11 cellular contexts compared by ENCODE assay signal in the genomic region with DNA sequence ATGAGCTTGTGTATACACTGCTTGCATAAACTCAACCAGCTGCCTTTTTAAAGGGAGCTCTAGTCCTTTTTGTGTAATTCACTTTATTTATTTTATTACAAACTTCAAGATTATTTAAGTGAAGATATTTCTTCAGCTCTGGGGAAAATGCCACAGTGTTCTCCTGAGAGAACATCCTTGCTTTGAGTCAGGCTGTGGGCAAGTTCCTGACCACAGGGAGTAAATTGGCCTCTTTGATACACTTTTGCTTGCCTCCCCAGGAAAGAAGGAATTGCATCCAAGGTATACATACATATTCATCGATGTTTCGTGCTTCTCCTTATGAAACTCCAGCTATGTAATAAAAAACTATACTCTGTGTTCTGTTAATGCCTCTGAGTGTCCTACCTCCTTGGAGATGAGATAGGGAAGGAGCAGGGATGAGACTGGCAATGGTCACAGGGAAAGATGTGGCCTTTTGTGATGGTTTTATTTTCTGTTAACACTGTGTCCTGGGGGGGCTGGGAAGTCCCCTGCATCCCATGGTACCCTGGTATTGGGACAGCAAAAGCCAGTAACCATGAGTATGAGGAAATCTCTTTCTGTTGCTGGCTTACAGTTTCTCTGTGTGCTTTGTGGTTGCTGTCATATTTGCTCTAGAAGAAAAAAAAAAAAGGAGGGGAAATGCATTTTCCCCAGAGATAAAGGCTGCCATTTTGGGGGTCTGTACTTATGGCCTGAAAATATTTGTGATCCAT. TPM values are rescaled to one million over a fixed set of nuclear protein-coding genes. Genes with fewer than 3 reads are reported as not detected.
A peak's percentile ranks its signal among the peaks of the same experiment; 100 is the strongest.
DNase-seq lines count a peak whose midpoint lies in the region; ATAC-seq and TF ChIP-seq lines count a peak whose summit lies in the region.
"Had no signal": no experiment of that assay in that cellular context is flagged by ENCODE, and none has a peak within 500 bp of the region (broad histone marks: within the 10 kb centered on the region; RNA-seq: fewer than 3 reads in every experiment).

No MANE protein-coding gene starts in this region.

- H3K36me3 Mint-ChIP-seq in activated CD8-positive, alpha-beta memory T cell treated with anti-CD3 and anti-CD28 coated beads, Interleukin-2, amount 10 ng/mL, durations not matched to agents 7 days and 5 days, result peaks cover 79% of the 10 kb centered on the region
- peaks cover 18% of the 10 kb centered on the region for H3K36me3 Mint-ChIP-seq in chondrocyte (ENCODE audit: low read depth)

- no peaks in the 10 kb centered on the region for H3K27me3 Mint-ChIP-seq in activated CD8-positive, alpha-beta memory T cell treated with anti-CD3 and anti-CD28 coated beads, Interleukin-2, amount 10 ng/mL, durations not matched to agents 7 days and 5 days
- H3K27me3 Mint-ChIP-seq in chondrocyte (ENCODE audit: low read depth), result no peaks in the 10 kb centered on the region

- POLR2A ChIA-PET in HEK293T (lab: Yijun Ruan, JAX) (interaction anchor here (1.3 kb wide), 1 partner anchor 11 kb away, joined by 3 read pairs; no protein-coding TSS in a partner anchor), RWPE1 (lab: Yijun Ruan, JAX; ENCODE audit: low non-redundant PET) (no interaction called here)

- TF ChIP-seq CTCF in chondrocyte (IDR thresholded peaks at IDR 0.05), result no peak
- TF ChIP-seq CTCF in RWPE1 (conservative IDR thresholded peaks at IDR 0.05; ENCODE audit: low read depth), result no peak

- H3K4me1 Mint-ChIP-seq in activated CD8-positive, alpha-beta memory T cell treated with anti-CD3 and anti-CD28 coated beads, Interleukin-2, amount 10 ng/mL, durations not matched to agents 7 days and 5 days, result peaks cover 62% of the 10 kb centered on the region
- peaks cover 19% of the 10 kb centered on the region for H3K4me1 Mint-ChIP-seq in chondrocyte (ENCODE audit: low read depth)

- peak overlapping the region; percentile 83 for H3K27ac Mint-ChIP-seq in activated CD8-positive, alpha-beta memory T cell treated with anti-CD3 and anti-CD28 coated beads, Interleukin-2, amount 10 ng/mL, durations not matched to agents 7 days and 5 days
- H3K27ac Mint-ChIP-seq in chondrocyte (ENCODE audit: unreplicated experiment), result peak overlapping the region; percentile 59

- H3K27ac ChIP-seq in RWPE1, result no peak overlapping the region
- H3K27ac ChIP-seq: colonic mucosa had no signal

- DNase-seq in activated CD8-positive, alpha-beta memory T cell treated with anti-CD3 and anti-CD28 coated beads, Interleukin-2, amount 10 ng/mL, durations not matched to agents 7 days and 5 days, result no peak
- no peak for DNase-seq in activated CD8-positive, alpha-beta memory T cell treated with anti-CD3 and anti-CD28 coated beads, Interleukin-2, amount 50 U/mL, for 48 hours
- DNase-seq in SKM-1 treated with dmso at 0.1 percent for 144 hours (lab: John Stamatoyannopoulos, UW; ENCODE audit: unreplicated experiment) (peak; percentile 63), chondrocyte (ENCODE audit: low spot score) (no peak), stromal cell of bone marrow (ENCODE audit: low read depth) (peak; percentile 83), HEK293T (ENCODE audit: extremely low spot score) (no peak), RWPE1 (ENCODE audit: low spot score) (no peak)
- DNase-seq: ACHN, colonic mucosa, NCI-H510A had no signal

- H3K4me3 Mint-ChIP-seq in activated CD8-positive, alpha-beta memory T cell treated with anti-CD3 and anti-CD28 coated beads, Interleukin-2, amount 10 ng/mL, durations not matched to agents 7 days and 5 days, result no peak overlapping the region
- no peak overlapping the region for H3K4me3 Mint-ChIP-seq in chondrocyte (ENCODE audit: unreplicated experiment)

- CTCF ChIA-PET in activated CD8-positive, alpha-beta memory T cell treated with anti-CD3 and anti-CD28 coated beads, Interleukin-2, amount 10 ng/mL, durations not matched to agents 7 days and 5 days (lab: Charles Lee), result interaction anchor here (0.7 to 5.9 kb wide), 12 partner anchors 13 to 178 kb away, joined by 3 to 70 read pairs (median 8); a partner anchor contains a TSS
- CTCF ChIA-PET in HEK293T (lab: Yijun Ruan, JAX) (no interaction called here), RWPE1 (lab: Yijun Ruan, JAX) (interaction anchor here (0.6 kb wide), 1 partner anchor 171 kb away, joined by 4 read pairs; no protein-coding TSS in a partner anchor)

- peaks cover 9% of the 10 kb centered on the region for H3K9me3 Mint-ChIP-seq in activated CD8-positive, alpha-beta memory T cell treated with anti-CD3 and anti-CD28 coated beads, Interleukin-2, amount 10 ng/mL, durations not matched to agents 7 days and 5 days (ENCODE audit: low read depth)
- peaks cover 15% of the 10 kb centered on the region for H3K9me3 Mint-ChIP-seq in chondrocyte (ENCODE audit: low read depth)

- ATAC-seq in activated CD8-positive, alpha-beta memory T cell treated with anti-CD3 and anti-CD28 coated beads, Interleukin-2, amount 10 ng/mL, durations not matched to agents 7 days and 5 days, result peak; percentile 30
- ATAC-seq in HG03097 (IDR thresholded peaks at IDR 0.05; ENCODE audit: low FRiP score, unreplicated experiment), result no peak

TF ChIP-seq in HEK293T, 16 proteins besides CTCF, POLR2A, EP300 and RAD21:
- TF ChIP-seq BHLHE40 (IDR thresholded peaks at IDR 0.05; ENCODE audit: borderline replicate concordance) (no peak), L3MBTL2 (conservative IDR thresholded peaks at IDR 0.05) (no peak), FOXA1 (IDR thresholded peaks at IDR 0.05) (no peak), SUZ12 (IDR thresholded peaks at IDR 0.05) (no peak), ELF4 (IDR thresholded peaks at IDR 0.05) (no peak), CTBP1 (IDR thresholded peaks at IDR 0.05; ENCODE audit: borderline replicate concordance) (no peak), FOXM1 (IDR thresholded peaks at IDR 0.05; ENCODE audit: borderline replicate concordance) (no peak), SP1 (IDR thresholded peaks at IDR 0.05) (no peak), LEF1 (IDR thresholded peaks at IDR 0.05; ENCODE audit: borderline replicate concordance) (no peak), TARDBP (IDR thresholded peaks at IDR 0.05) (no peak), ZNF384 (IDR thresholded peaks at IDR 0.05) (no peak), NFRKB (IDR thresholded peaks at IDR 0.05) (no peak), ARNT (IDR thresholded peaks at IDR 0.05) (no peak), HDGF (IDR thresholded peaks at IDR 0.05; ENCODE audit: borderline replicate concordance) (no peak), FOXK2 (IDR thresholded peaks at IDR 0.05) (no peak)
- TF ChIP-seq, protein P1, sequence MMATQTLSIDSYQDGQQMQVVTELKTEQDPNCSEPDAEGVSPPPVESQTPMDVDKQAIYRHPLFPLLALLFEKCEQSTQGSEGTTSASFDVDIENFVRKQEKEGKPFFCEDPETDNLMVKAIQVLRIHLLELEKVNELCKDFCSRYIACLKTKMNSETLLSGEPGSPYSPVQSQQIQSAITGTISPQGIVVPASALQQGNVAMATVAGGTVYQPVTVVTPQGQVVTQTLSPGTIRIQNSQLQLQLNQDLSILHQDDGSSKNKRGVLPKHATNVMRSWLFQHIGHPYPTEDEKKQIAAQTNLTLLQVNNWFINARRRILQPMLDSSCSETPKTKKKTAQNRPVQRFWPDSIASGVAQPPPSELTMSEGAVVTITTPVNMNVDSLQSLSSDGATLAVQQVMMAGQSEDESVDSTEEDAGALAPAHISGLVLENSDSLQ (IDR thresholded peaks at IDR 0.05), result no peak

RNA-seq across cellular contexts. Expression of a gene that starts 15.3 kb away (rescaled TPM):
- 100 to 1,000 TPM in 1 of 2 experiments, 10 to 100 TPM in 1; 86.7 to 225 TPM for total RNA-seq in activated CD8-positive, alpha-beta memory T cell treated with anti-CD3 and anti-CD28 coated beads, Interleukin-2, amount 10 ng/mL, durations not matched to agents 7 days and 5 days
- 6.4 to 11.0 TPM (median 7.2 TPM) in 3 replicates for total RNA-seq in chondrocyte

Comparison
In these comparisons a context has a peak if more than half of its experiments do, and no peak if none do; other contexts are left out.
1. DNase-seq: peak in SKM-1 treated with dmso at 0.1 percent for 144 hours (single experiment) and stromal cell of bone marrow (single experiment); none in activated CD8-positive, alpha-beta memory T cell treated with anti-CD3 and anti-CD28 coated beads, Interleukin-2, amount 10 ng/mL, durations not matched to agents 7 days and 5 days (single experiment), activated CD8-positive, alpha-beta memory T cell treated with anti-CD3 and anti-CD28 coated beads, Interleukin-2, amount 50 U/mL, for 48 hours (single experiment), chondrocyte (single experiment), HEK293T (single experiment) and RWPE1 (single experiment).